In the genomic region with DNA sequence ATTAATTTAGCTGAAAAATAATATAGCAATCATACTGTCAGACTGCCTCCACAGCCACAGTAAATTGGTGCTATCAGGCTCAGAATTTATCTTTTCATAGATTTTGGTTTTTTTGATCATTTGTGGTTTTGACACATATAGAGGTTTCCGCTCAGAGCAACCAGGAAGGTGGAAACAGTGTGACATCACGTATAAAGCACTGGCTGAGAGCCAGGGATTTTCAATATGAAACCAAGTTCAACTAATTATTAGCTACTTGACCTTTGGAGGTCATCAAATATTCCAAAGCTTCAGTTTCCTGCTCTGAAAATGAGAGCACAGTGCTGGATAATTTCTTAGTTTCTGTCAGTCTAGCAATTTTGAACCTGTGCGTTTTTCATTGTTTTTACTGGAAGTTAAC, we compare ENCODE assay signal across 9 cellular contexts.
DNase-seq lines count a peak whose midpoint lies in the region; ATAC-seq and TF ChIP-seq lines count a peak whose summit lies in the region.
"Had no signal": no experiment of that assay in that cellular context is flagged by ENCODE, and none has a peak within 500 bp of the region (broad histone marks: within the 10 kb centered on the region; RNA-seq: fewer than 3 reads in every experiment).

No MANE protein-coding gene starts in this region.

- no peak for ATAC-seq in GM19035 (IDR thresholded peaks at IDR 0.05; ENCODE audit: unreplicated experiment)
- ATAC-seq in GM19351 (IDR thresholded peaks at IDR 0.05; ENCODE audit: unreplicated experiment): no peak

- peak; percentile 19 to 45 for DNase-seq in activated CD8-positive, alpha-beta memory T cell treated with anti-CD3 and anti-CD28 coated beads for 4 hours (ENCODE audit: low read depth in 2 of 2)
- no peak for DNase-seq in activated CD8-positive, alpha-beta memory T cell treated with anti-CD3 and anti-CD28 coated beads for 24 hours
- peak; percentile 29 for DNase-seq in activated CD8-positive, alpha-beta memory T cell treated with anti-CD3 and anti-CD28 coated beads, Interleukin-2, amount 50 U/mL, for 1 hour (ENCODE audit: extremely low read depth)
- DNase-seq in kidney glomerular epithelial cell (lab: John Stamatoyannopoulos, UW): peak; percentile 58
- peak in 5 of 6 experiments; percentile 3 to 78 (median 72) for DNase-seq in stimulated activated naive CD4-positive, alpha-beta T cell (lab: John Stamatoyannopoulos, UW)
- DNase-seq in GM10266 (ENCODE audit: extremely low spot score): no peak
- DNase-seq: amygdala had no signal

- TF ChIP-seq CTCF in GM10266 (IDR thresholded peaks at IDR 0.05; ENCODE audit: control insufficient read depth, insufficient read depth, low read depth, missing control alignments): no peak

Comparison
In these comparisons a context has a peak if more than half of its experiments do, and no peak if none do; other contexts are left out.
1. DNase-seq: peak in activated CD8-positive, alpha-beta memory T cell treated with anti-CD3 and anti-CD28 coated beads for 4 hours (2 of 2), activated CD8-positive, alpha-beta memory T cell treated with anti-CD3 and anti-CD28 coated beads, Interleukin-2, amount 50 U/mL, for 1 hour (single experiment), kidney glomerular epithelial cell (single experiment) and stimulated activated naive CD4-positive, alpha-beta T cell (5 of 6); none in activated CD8-positive, alpha-beta memory T cell treated with anti-CD3 and anti-CD28 coated beads for 24 hours (single experiment) and GM10266 (single experiment).